ENCODE assay signal across 15 cellular contexts in genomic region chr15:22961661-22962221, GRCh38. TPM values are rescaled to one million over a fixed set of nuclear protein-coding genes. Genes with fewer than 3 reads are reported as not detected.
DNase-seq lines count a peak whose midpoint lies in the region; ATAC-seq, FAIRE-seq and TF ChIP-seq lines count a peak whose summit lies in the region.
"Had no signal": no experiment of that assay in that cellular context is flagged by ENCODE, and none has a peak within 500 bp of the region (broad histone marks: within the 10 kb centered on the region; RNA-seq: fewer than 3 reads in every experiment).

No MANE protein-coding gene starts in this region.

- H3K4me1 Mint-ChIP-seq in endothelial cell (ENCODE audit: unreplicated experiment) (peaks cover 38% of the 10 kb centered on the region), nephron (peaks cover 26% of the 10 kb centered on the region)

- WGBS in aorta, 2 donors, result 0 to 1% methylated on average over 2 of the region's 2 CpGs

- ATAC-seq in left cardiac atrium (no peak), aorta (ENCODE audit: low FRiP score) (no peak), GM18520 (IDR thresholded peaks at IDR 0.05; ENCODE audit: unreplicated experiment) (no peak)
- ATAC-seq: GM12878 had no signal

- DNase-seq in cardiac septum (ENCODE audit: low spot score) (peak; percentile 64), left cardiac atrium (no peak), endothelial cell (ENCODE audit: low spot score) (no peak), aorta (peak in 1 of 2 donors; percentile 50), kidney (no peak), KBM-7 (no peak)
- DNase-seq: activated CD8-positive, alpha-beta memory T cell treated with anti-CD3 and anti-CD28 coated beads, Interleukin-2, amount 50 U/mL, for 4 hours; NCI-H2029; stimulated activated naive CD4-positive, alpha-beta T cell; T1000 had no signal

- in situ Hi-C loops in KBM-7 (cut with MboI; ENCODE audit: low pct_unique_long_range_greater_than_20kb, low sequenced_read_pairs), result no loop called here

- peak overlapping the region; percentile 88 for H3K27ac Mint-ChIP-seq in endothelial cell (ENCODE audit: unreplicated experiment)
- H3K27ac Mint-ChIP-seq in nephron, result peak overlapping the region; percentile 77 to 88 (median 82)

- H3K9me3 Mint-ChIP-seq in endothelial cell (ENCODE audit: unreplicated experiment), result no peaks in the 10 kb centered on the region
- H3K9me3 Mint-ChIP-seq in nephron, result no peaks in the 10 kb centered on the region

- peaks cover 13% of the 10 kb centered on the region for H3K27me3 Mint-ChIP-seq in endothelial cell (ENCODE audit: unreplicated experiment)
- H3K27me3 Mint-ChIP-seq in nephron (ENCODE audit: low read depth), result no peaks in the 10 kb centered on the region

- H3K27me3 ChIP-seq in aorta (ENCODE audit: control insufficient read depth in 1 of 2, insufficient read depth in 2 of 2, low read length in 1 of 2), result no peaks in the 10 kb centered on the region

- H3K36me3 ChIP-seq in aorta (ENCODE audit: control insufficient read depth in 1 of 2, insufficient read depth in 2 of 2, low read length in 1 of 2) (no peaks in the 10 kb centered on the region), kidney (ENCODE audit: control insufficient read depth in 1 of 2, insufficient read depth in 2 of 2, low read length in 2 of 2) (no peaks in the 10 kb centered on the region)
- H3K36me3 ChIP-seq: HAP-1 had no signal

- peak overlapping the region; percentile 62 to 71 for H3K27ac ChIP-seq in aorta (ENCODE audit: low read depth in 1 of 2, low read length in 2 of 2)
- H3K27ac ChIP-seq in kidney (ENCODE audit: low read depth in 2 of 2, low read length in 2 of 2), result peak overlapping the region in 1 of 2 donors; percentile 20
- H3K27ac ChIP-seq: 22Rv1 had no signal

- H3K4me1 ChIP-seq in aorta (ENCODE audit: control insufficient read depth in 1 of 2, insufficient read depth in 2 of 2, low read length in 2 of 2) (peaks cover 4 to 7% of the 10 kb centered on the region in 2 donors), kidney (ENCODE audit: control insufficient read depth in 1 of 2, insufficient read depth in 1 of 2, low read depth in 1 of 2, low read length in 2 of 2) (peaks cover 13 to 24% of the 10 kb centered on the region in 2 donors)
- H3K4me1 ChIP-seq: HAP-1 had no signal

- TF ChIP-seq CTCF in endothelial cell (IDR thresholded peaks at IDR 0.05; ENCODE audit: unreplicated experiment), result no peak
- TF ChIP-seq CTCF in nephron (IDR thresholded peaks at IDR 0.05; ENCODE audit: unreplicated experiment in 3 of 3), result no peak
- no peak for TF ChIP-seq CTCF in kidney (IDR thresholded peaks at IDR 0.05; ENCODE audit: borderline replicate concordance, extremely low read depth, insufficient read depth)

- H3K4me3 Mint-ChIP-seq in endothelial cell (ENCODE audit: unreplicated experiment) (peak overlapping the region; percentile 25), nephron (no peak overlapping the region)

- no peak overlapping the region for H3K9ac ChIP-seq in kidney (ENCODE audit: low read length in 2 of 2)

- FAIRE-seq in kidney (lab: Jason Lieb, UNC), result no peak
- FAIRE-seq: GM12878 had no signal

- H3K36me3 Mint-ChIP-seq in endothelial cell (ENCODE audit: low read depth, unreplicated experiment) (peaks cover 4% of the 10 kb centered on the region), nephron (ENCODE audit: low read depth) (peaks cover 8% of the 10 kb centered on the region)

- H3K9me3 ChIP-seq in aorta (ENCODE audit: control insufficient read depth, low read length) (no peaks in the 10 kb centered on the region), kidney (ENCODE audit: control insufficient read depth in 1 of 2, low read length in 2 of 2) (no peaks in the 10 kb centered on the region)
- H3K9me3 ChIP-seq: HAP-1 had no signal

- no peak overlapping the region for H3K4me3 ChIP-seq in aorta (ENCODE audit: low read length in 2 of 2)
- H3K4me3 ChIP-seq in kidney (ENCODE audit: low read length in 2 of 2), result peak overlapping the region in 1 of 2 donors; percentile 1
- H3K4me3 ChIP-seq: GM12878, HAP-1 had no signal

- intact Hi-C loops in cardiac septum (cut with DNase I), result no loop called here
- intact Hi-C loops in left cardiac atrium (cut with DNase I), result no loop called here
- intact Hi-C loops in aorta (cut with DNase I), result no loop called here
- intact Hi-C loops in kidney (cut with DNase I), result no loop called here

RNA-seq across cellular contexts. Expression of gene CYFIP1, which starts 18.4 kb away (rescaled TPM):
- total RNA-seq in cardiac septum, result 35.6 TPM
- total RNA-seq in left cardiac atrium, result 10 to 100 TPM; 44.9 to 49.4 TPM
- total RNA-seq in endothelial cell (ENCODE audit: unreplicated experiment), result 154 TPM
- 100 to 1,000 TPM; 160 to 172 TPM for total RNA-seq in aorta
- 10 to 100 TPM; 46.5 to 48.1 TPM for polyA plus RNA-seq in aorta
- total RNA-seq in kidney, result 143 TPM
- 32.3 TPM for polyA plus RNA-seq in kidney (ENCODE audit: insufficient read depth, low read depth, low replicate concordance)
